21 cellular contexts compared by ENCODE assay signal in the genomic region with DNA sequence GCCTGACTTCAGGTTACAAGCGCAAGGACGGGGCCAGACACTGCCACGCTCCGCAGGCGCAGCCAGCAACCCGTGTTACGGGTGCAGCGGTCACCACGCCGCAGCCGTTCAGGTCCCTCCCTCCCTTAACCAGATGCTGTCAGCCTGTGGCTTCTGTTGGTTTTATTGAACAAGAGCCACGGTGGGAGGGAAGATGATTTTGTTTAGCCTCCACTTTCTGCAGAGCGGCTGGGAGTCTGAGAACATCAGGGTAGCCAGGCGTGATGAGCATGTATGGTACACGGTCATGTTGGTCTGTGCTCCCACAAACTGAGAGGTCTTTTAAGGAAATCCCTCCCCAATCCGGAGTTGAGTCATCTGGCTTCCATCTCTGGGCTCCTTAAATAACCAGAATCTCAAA. TPM values are rescaled to one million over a fixed set of nuclear protein-coding genes. Genes with fewer than 3 reads are reported as not detected.
DNase-seq lines count a peak whose midpoint lies in the region; ATAC-seq, FAIRE-seq and TF ChIP-seq lines count a peak whose summit lies in the region.
"Had no signal": no experiment of that assay in that cellular context is flagged by ENCODE, and none has a peak within 500 bp of the region (broad histone marks: within the 10 kb centered on the region; RNA-seq: fewer than 3 reads in every experiment).

No MANE protein-coding gene starts in this region.

- H3K27ac ChIP-seq in BLaER1 (peak overlapping the region; percentile 28; the same call in 1 of the 2 replicates), H9 (ENCODE audit: insufficient read length, low read depth, low read length) (no peak overlapping the region), neural progenitor cell (no peak overlapping the region), prostate gland (no peak overlapping the region)
- no peak overlapping the region for H3K27ac ChIP-seq in effector memory CD4-positive, alpha-beta T cell (ENCODE audit: insufficient read depth, low read length, poor library complexity, severe bottlenecking)

- H3K18ac ChIP-seq in H9 (ENCODE audit: insufficient read length, low read depth, low read length) = no peak overlapping the region

- TF ChIP-seq CTCF in H9 (conservative IDR thresholded peaks at IDR 0.05) (no peak), endothelial cell (IDR thresholded peaks at IDR 0.05; ENCODE audit: unreplicated experiment) (no peak), neural progenitor cell (IDR thresholded peaks at IDR 0.05) (no peak), prostate gland (IDR thresholded peaks at IDR 0.05) (no peak)

- H2BK120ac ChIP-seq in H9 (ENCODE audit: low read depth, low read length, poor library complexity, severe bottlenecking) = no peak overlapping the region

- H3K27ac Mint-ChIP-seq in H9 (no peak overlapping the region; a peak in 1 of 7 replicates), endothelial cell (ENCODE audit: unreplicated experiment) (peak overlapping the region; percentile 61), neural progenitor cell (peak overlapping the region; percentile 29)
- no peak overlapping the region for H3K27ac Mint-ChIP-seq in stimulated activated naive B cell treated with anti-CD40 and anti-IgM and Interleukin-4, amounts not matched to agents 10 μg/mL and 1 μg/mL and 100 μg/mL, for 72 hours
- H3K27ac Mint-ChIP-seq: activated T-helper 2 cell treated with anti-CD3 and anti-CD28 coated beads, Interferon-gamma antibody, Interleukin-2, Interleukin-4, amounts not matched to agents 10 μg/mL and 5 μg/mL and 100 μg/mL, durations not matched to agents 14 hours and 24 hours and 36 hours; endodermal cell; nephron progenitor cell had no signal

- intact Hi-C loops in prostate gland (cut with DNase I) = no loop called here

- no peak for TF ChIP-seq POLR2A in prostate gland (IDR thresholded peaks at IDR 0.05)

- H4K91ac ChIP-seq in H9 (ENCODE audit: insufficient read length, low read depth, low read length) = no peak overlapping the region

- H3K27me3 ChIP-seq in BLaER1 = no peaks in the 10 kb centered on the region
- no peaks in the 10 kb centered on the region; the same call in 1 of the 2 replicates for H3K27me3 ChIP-seq in H9 (ENCODE audit: insufficient read depth, low read length)
- no peaks in the 10 kb centered on the region for H3K27me3 ChIP-seq in neural progenitor cell
- H3K27me3 ChIP-seq in prostate gland (replicated peaks; ENCODE audit: insufficient read depth) = no peaks in the 10 kb centered on the region
- peaks cover 10% of the 10 kb centered on the region for H3K27me3 ChIP-seq in effector memory CD4-positive, alpha-beta T cell (replicated peaks; ENCODE audit: control insufficient read depth, insufficient read depth, low read length, poor library complexity, severe bottlenecking)
- H3K27me3 ChIP-seq: BE2C, gastrocnemius medialis, sigmoid colon had no signal

- H3K4me3 Mint-ChIP-seq in H9 (no peak overlapping the region), endothelial cell (ENCODE audit: unreplicated experiment) (peak overlapping the region; percentile 12), neural progenitor cell (no peak overlapping the region)
- H3K4me3 Mint-ChIP-seq in stimulated activated naive B cell treated with anti-CD40 and anti-IgM and Interleukin-4, amounts not matched to agents 10 μg/mL and 1 μg/mL and 100 μg/mL, for 72 hours = no peak overlapping the region
- H3K4me3 Mint-ChIP-seq: central memory CD8-positive, alpha-beta T cell; endodermal cell had no signal

- no peak overlapping the region for H3K56ac ChIP-seq in H9 (ENCODE audit: insufficient read length, low read depth, low read length)

- no peaks in the 10 kb centered on the region for H3K36me3 ChIP-seq in BLaER1
- H3K36me3 ChIP-seq in neural progenitor cell = no peaks in the 10 kb centered on the region
- H3K36me3 ChIP-seq in prostate gland = no peaks in the 10 kb centered on the region
- H3K36me3 ChIP-seq in effector memory CD4-positive, alpha-beta T cell (ENCODE audit: control insufficient read depth, insufficient read depth, low read length) = no peaks in the 10 kb centered on the region
- H3K36me3 ChIP-seq: BE2C, gastrocnemius medialis, sigmoid colon had no signal

- no peak overlapping the region for H2BK20ac ChIP-seq in H9 (ENCODE audit: low read depth, low read length, poor library complexity, severe bottlenecking)

- no peaks in the 10 kb centered on the region for H3F3A ChIP-seq in neural progenitor cell (ENCODE audit: low read depth)

- FAIRE-seq in RCC 7860 (lab: Jason Lieb, UNC) = no peak

- H3K4me1 ChIP-seq in BLaER1 = peaks cover 39% of the 10 kb centered on the region
- H3K4me1 ChIP-seq in H9 (ENCODE audit: insufficient read depth, low read length) = no peaks in the 10 kb centered on the region; the same call in 1 of the 2 replicates
- no peaks in the 10 kb centered on the region for H3K4me1 ChIP-seq in neural progenitor cell
- H3K4me1 ChIP-seq in prostate gland (replicated peaks) = no peaks in the 10 kb centered on the region
- H3K4me1 ChIP-seq in effector memory CD4-positive, alpha-beta T cell (ENCODE audit: control insufficient read depth, insufficient read depth, low read length, poor library complexity, severe bottlenecking) = no peaks in the 10 kb centered on the region
- H3K4me1 ChIP-seq: BE2C had no signal

- H3K36me3 Mint-ChIP-seq in H9 (ENCODE audit: insufficient read depth in 1 of 3, low read depth in 3 of 3) = no peaks in the 10 kb centered on the region
- no peaks in the 10 kb centered on the region for H3K36me3 Mint-ChIP-seq in endothelial cell (ENCODE audit: low read depth, unreplicated experiment)
- no peaks in the 10 kb centered on the region for H3K36me3 Mint-ChIP-seq in neural progenitor cell
- H3K36me3 Mint-ChIP-seq in stimulated activated naive B cell treated with anti-CD40 and anti-IgM and Interleukin-4, amounts not matched to agents 10 μg/mL and 1 μg/mL and 100 μg/mL, for 72 hours = no peaks in the 10 kb centered on the region

- H3K9me3 ChIP-seq in BLaER1 = no peaks in the 10 kb centered on the region
- no peaks in the 10 kb centered on the region for H3K9me3 ChIP-seq in H9 (ENCODE audit: control insufficient read depth, low read depth, low read length)
- no peaks in the 10 kb centered on the region for H3K9me3 ChIP-seq in neural progenitor cell (ENCODE audit: low read depth)
- H3K9me3 ChIP-seq in prostate gland = no peaks in the 10 kb centered on the region
- no peaks in the 10 kb centered on the region for H3K9me3 ChIP-seq in effector memory CD4-positive, alpha-beta T cell (ENCODE audit: control insufficient read depth, low read length)
- H3K9me3 ChIP-seq: BE2C, gastrocnemius medialis, sigmoid colon had no signal

- H3K23ac ChIP-seq in H9 (ENCODE audit: insufficient read length, low read depth, low read length) = no peak overlapping the region

- WGBS in H9 (ENCODE audit: extremely low coverage, insufficient read length, low lambda C conversion rate) = no CpG with 5 or more reads among the region's 16 CpGs
- 58% methylated on average over 16 of the region's 16 CpGs for WGBS in prostate gland

- H2BK15ac ChIP-seq in H9 (ENCODE audit: low read depth, low read length) = no peak overlapping the region

- H4K20me1 ChIP-seq in BLaER1 (no peaks in the 10 kb centered on the region), H9 (ENCODE audit: control insufficient read depth, insufficient read depth, insufficient read length) (no peaks in the 10 kb centered on the region), neural progenitor cell (ENCODE audit: low read depth) (no peaks in the 10 kb centered on the region)

- H2BK12ac ChIP-seq in H9 (ENCODE audit: insufficient read length, low read depth, low read length) = no peak overlapping the region

- H2AFZ ChIP-seq in H9 (ENCODE audit: low read length) (no peak overlapping the region), neural progenitor cell (replicated peaks) (no peak overlapping the region)

- H3K14ac ChIP-seq in H9 (ENCODE audit: insufficient read depth, low read length) = no peak overlapping the region

- H3K79me2 ChIP-seq in H9 (ENCODE audit: insufficient read depth, low read length) (no peaks in the 10 kb centered on the region), neural progenitor cell (ENCODE audit: low read depth) (no peaks in the 10 kb centered on the region)

- H3K4me1 Mint-ChIP-seq in H9 = peaks cover 21 to 32% of the 10 kb centered on the region in 2 experiments
- H3K4me1 Mint-ChIP-seq in endothelial cell (ENCODE audit: unreplicated experiment) = peaks cover 33% of the 10 kb centered on the region
- peaks cover 37% of the 10 kb centered on the region for H3K4me1 Mint-ChIP-seq in neural progenitor cell
- peaks cover 5 to 16% of the 10 kb centered on the region in 2 donors for H3K4me1 Mint-ChIP-seq in stimulated activated naive B cell treated with anti-CD40 and anti-IgM and Interleukin-4, amounts not matched to agents 10 μg/mL and 1 μg/mL and 100 μg/mL, for 72 hours
- H3K4me1 Mint-ChIP-seq: central memory CD8-positive, alpha-beta T cell had no signal

- peaks cover 20% of the 10 kb centered on the region for H3K27me3 Mint-ChIP-seq in H9 (ENCODE audit: low read depth)
- H3K27me3 Mint-ChIP-seq in endothelial cell (ENCODE audit: unreplicated experiment) = peaks cover 14% of the 10 kb centered on the region
- peaks cover 6% of the 10 kb centered on the region for H3K27me3 Mint-ChIP-seq in neural progenitor cell (ENCODE audit: insufficient read depth, low read depth)
- H3K27me3 Mint-ChIP-seq in stimulated activated naive B cell treated with anti-CD40 and anti-IgM and Interleukin-4, amounts not matched to agents 10 μg/mL and 1 μg/mL and 100 μg/mL, for 72 hours = peaks cover 51 to 63% of the 10 kb centered on the region in 2 donors

- H3K4me3 ChIP-seq in BLaER1 = no peak overlapping the region
- H3K4me3 ChIP-seq in neural progenitor cell = no peak overlapping the region
- no peak overlapping the region for H3K4me3 ChIP-seq in prostate gland
- H3K4me3 ChIP-seq in effector memory CD4-positive, alpha-beta T cell (ENCODE audit: insufficient read depth, low read depth, low read length, poor library complexity, severe bottlenecking) = no peak overlapping the region
- H3K4me3 ChIP-seq: gastrocnemius medialis, sigmoid colon had no signal

- H3T11ph ChIP-seq in H9 (ENCODE audit: low read length) = no peak overlapping the region

- no peak overlapping the region for H4K5ac ChIP-seq in H9 (ENCODE audit: insufficient read length, low read depth, low read length)

- ATAC-seq in stimulated activated naive B cell treated with anti-CD40 and anti-IgM and Interleukin-4, amounts not matched to agents 10 μg/mL and 1 μg/mL and 100 μg/mL, for 72 hours (replicated peaks) = no peak
- ATAC-seq: gastrocnemius medialis had no signal

- H3K79me1 ChIP-seq in H9 (ENCODE audit: insufficient read depth, low read depth, low read length, poor library complexity, severe bottlenecking) = no peaks in the 10 kb centered on the region

- peak; percentile 20 for DNase-seq in H9
- no peak for DNase-seq in endothelial cell (ENCODE audit: low spot score)
- no peak for DNase-seq in neural progenitor cell (ENCODE audit: low spot score)
- no peak for DNase-seq in prostate gland (ENCODE audit: low spot score)
- DNase-seq in effector memory CD4-positive, alpha-beta T cell = no peak
- no peak for DNase-seq in RCC 7860 (ENCODE audit: low spot score)
- no peak for DNase-seq in stimulated activated naive B cell treated with anti-CD40 and anti-IgM and Interleukin-4, amounts not matched to agents 10 μg/mL and 1 μg/mL and 100 μg/mL, for 72 hours
- DNase-seq: activated CD4-positive, CD25-positive, alpha-beta regulatory T cell; BE2C; endodermal cell; mesenchymal stem cell; NCI-H1436; NCI-H345; nephron progenitor cell; sigmoid colon; stimulated activated CD4-positive, alpha-beta T cell treated with anti-CD3 and anti-CD28 coated beads, Interleukin-4, amount 100 ng/mL, for 24 hours; T-helper 2 cell had no signal

- H3K9ac ChIP-seq in BLaER1 (no peak overlapping the region; the same call in 1 of the 2 replicates), H9 (ENCODE audit: extremely low read depth, insufficient read length, low read length) (no peak overlapping the region), neural progenitor cell (no peak overlapping the region)

- no peak overlapping the region for H4K8ac ChIP-seq in H9 (replicated peaks; ENCODE audit: insufficient read length, low read depth, low read length)

- no peaks in the 10 kb centered on the region for H3K23me2 ChIP-seq in H9 (ENCODE audit: insufficient read length, low read depth, low read length, poor library complexity, severe bottlenecking)

- H3K4me2 ChIP-seq in BLaER1 (peak overlapping the region; percentile 79), H9 (ENCODE audit: insufficient read depth, insufficient read length, low read length) (no peak overlapping the region), neural progenitor cell (no peak overlapping the region)

- H3K4ac ChIP-seq in H9 (ENCODE audit: low read depth, low read length) = no peak overlapping the region

- H2BK5ac ChIP-seq in H9 (ENCODE audit: insufficient read length, low read length) = no peak overlapping the region

- no peaks in the 10 kb centered on the region; a peak in 2 of 5 replicates for H3K9me3 Mint-ChIP-seq in H9
- H3K9me3 Mint-ChIP-seq in endothelial cell (ENCODE audit: unreplicated experiment) = no peaks in the 10 kb centered on the region
- peaks cover 3% of the 10 kb centered on the region for H3K9me3 Mint-ChIP-seq in neural progenitor cell
- no peaks in the 10 kb centered on the region for H3K9me3 Mint-ChIP-seq in stimulated activated naive B cell treated with anti-CD40 and anti-IgM and Interleukin-4, amounts not matched to agents 10 μg/mL and 1 μg/mL and 100 μg/mL, for 72 hours
- H3K9me3 Mint-ChIP-seq: activated T-helper 2 cell treated with anti-CD3 and anti-CD28 coated beads, Interferon-gamma antibody, Interleukin-2, Interleukin-4, amounts not matched to agents 10 μg/mL and 5 μg/mL and 100 μg/mL, durations not matched to agents 14 hours and 24 hours and 36 hours; central memory CD8-positive, alpha-beta T cell; endodermal cell; nephron progenitor cell had no signal

- no peak overlapping the region for H2AK5ac ChIP-seq in H9 (ENCODE audit: insufficient read length, low read length)

RNA-seq across cellular contexts. Expression of gene ADARB1, which starts 18.5 kb away (rescaled TPM):
- 14.1 and 15.8 TPM in 2 replicates for total RNA-seq in H9 (2021)
- 14.5 TPM for total RNA-seq in endothelial cell (ENCODE audit: unreplicated experiment)
- 5.1 and 8.4 TPM in 2 replicates for total RNA-seq in neural progenitor cell (ENCODE audit: low replicate concordance)
- total RNA-seq in prostate gland = 10 to 100 TPM; 21.0 to 30.9 TPM

Comparison
In these comparisons a context has a peak if more than half of its experiments do, and no peak if none do; other contexts are left out.
1. H3K27ac Mint-ChIP-seq: peak in endothelial cell (single experiment) and neural progenitor cell (single experiment); none in H9 (0 of 3) and stimulated activated naive B cell treated with anti-CD40 and anti-IgM and Interleukin-4, amounts not matched to agents 10 μg/mL and 1 μg/mL and 100 μg/mL, for 72 hours (single experiment).